8 cellular contexts compared by ENCODE assay signal in the genomic region with DNA sequence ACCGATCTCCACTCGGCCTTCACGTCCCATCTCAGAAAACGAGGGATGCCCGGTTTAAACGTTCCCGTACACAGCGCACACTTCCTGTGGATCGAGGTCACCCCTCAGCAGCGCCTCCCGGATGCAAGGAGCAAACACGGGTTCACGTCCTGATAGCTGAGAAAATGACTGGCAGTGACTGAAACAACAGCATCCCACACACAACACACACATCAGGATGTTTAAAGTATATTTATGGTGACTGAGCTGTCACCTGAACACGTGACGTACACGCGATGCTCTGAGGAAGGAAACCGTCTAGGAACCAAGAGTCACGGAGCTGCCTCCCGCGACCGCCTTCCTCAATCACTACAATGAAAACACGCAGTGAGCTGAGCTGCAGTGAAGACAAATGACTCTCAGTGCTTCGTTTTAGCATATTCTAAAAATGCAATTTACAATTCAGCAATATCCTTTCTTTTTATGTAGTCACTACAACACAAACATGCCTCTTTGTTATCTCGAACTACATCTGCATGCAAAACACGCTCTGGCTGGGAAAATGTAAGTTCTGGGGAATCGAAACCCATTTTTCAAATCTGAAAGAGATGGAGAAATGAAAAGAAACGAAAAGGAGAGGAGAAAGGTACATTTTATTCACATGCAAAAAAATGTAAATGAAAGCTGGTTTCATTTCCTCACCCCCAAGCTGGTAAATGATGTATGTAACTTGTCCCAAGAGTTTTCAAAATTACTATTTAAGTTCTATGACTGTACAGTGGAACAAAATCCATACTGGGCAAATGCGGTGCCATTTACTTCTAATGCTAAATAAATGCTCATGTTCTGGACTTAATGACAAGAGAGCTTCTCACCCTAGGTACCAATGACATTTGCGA. TPM values are rescaled to one million over a fixed set of nuclear protein-coding genes. Genes with fewer than 3 reads are reported as not detected.
A peak's percentile ranks its signal among the peaks of the same experiment; 100 is the strongest.
DNase-seq lines count a peak whose midpoint lies in the region; ATAC-seq and TF ChIP-seq lines count a peak whose summit lies in the region.

No MANE protein-coding gene starts in this region.

- H3K9me3 Mint-ChIP-seq in T-helper 1 cell treated with Interleukin-12 subunit alpha and Interleukin-12 subunit beta and Interleukin-4 antibody, amounts not matched to agents 30 μg/mL and 1 μg/mL, for 36 hours: no peaks in the 10 kb centered on the region

- H3K36me3 ChIP-seq in BLaER1 (peaks cover 32% of the 10 kb centered on the region; the same call in 1 of the 2 replicates), body of pancreas (replicated peaks in 1 of 2; ENCODE audit: insufficient read depth in 1 of 2, low read depth in 2 of 2) (no peaks in the 10 kb centered on the region), psoas muscle (ENCODE audit: insufficient read depth in 1 of 2, low read depth in 1 of 2) (no peaks in the 10 kb centered on the region)

- peaks cover 99% of the 10 kb centered on the region for H3K4me1 ChIP-seq in BLaER1
- no peaks in the 10 kb centered on the region for H3K4me1 ChIP-seq in body of pancreas
- peaks cover 5% of the 10 kb centered on the region for H3K4me1 ChIP-seq in psoas muscle

- intact Hi-C loops in body of pancreas (cut with DNase I) (no loop called here), psoas muscle (cut with DNase I) (loop anchor here in 1 of 2 donors (5.0 kb wide), 1 partner anchor 39 kb away; no protein-coding TSS in a partner anchor)

- peak overlapping the region; percentile 84 for H3K4me2 ChIP-seq in BLaER1

- H3K4me3 ChIP-seq in BLaER1 (peak overlapping the region; percentile 29; the same call in 1 of the 2 replicates), body of pancreas (no peak overlapping the region), psoas muscle (peak overlapping the region; percentile 15)

- H3K27me3 Mint-ChIP-seq in T-helper 1 cell treated with Interleukin-12 subunit alpha and Interleukin-12 subunit beta and Interleukin-4 antibody, amounts not matched to agents 30 μg/mL and 1 μg/mL, for 36 hours (ENCODE audit: low read depth): no peaks in the 10 kb centered on the region

- H3K4me1 Mint-ChIP-seq in T-helper 1 cell treated with Interleukin-12 subunit alpha and Interleukin-12 subunit beta and Interleukin-4 antibody, amounts not matched to agents 30 μg/mL and 1 μg/mL, for 36 hours (ENCODE audit: low read depth): peaks cover 27% of the 10 kb centered on the region

- H3K9me3 ChIP-seq in BLaER1: no peaks in the 10 kb centered on the region
- H3K9me3 ChIP-seq in body of pancreas: no peaks in the 10 kb centered on the region
- no peaks in the 10 kb centered on the region for H3K9me3 ChIP-seq in psoas muscle

- peak overlapping the region; percentile 25 for H3K9ac ChIP-seq in BLaER1

- 69 to 79% methylated on average over 30 of the region's 30 CpGs for WGBS in body of pancreas, 2 donors
- WGBS in psoas muscle, 3 donors: 70 to 76% (median 70%) methylated on average over 30 of the region's 30 CpGs

- DNase-seq in body of pancreas: peak in 3 of 4 donors; percentile 6 to 35 (median 8)
- DNase-seq in psoas muscle: peak in 1 of 2 donors; percentile 49
- DNase-seq in NCI-H2029 (lab: John Stamatoyannopoulos, UW): no peak
- DNase-seq in iPS-NIHi7 (ENCODE audit: extremely low spot score): no peak

- peak overlapping the region; percentile 82 for H3K4me3 Mint-ChIP-seq in T-helper 1 cell treated with Interleukin-12 subunit alpha and Interleukin-12 subunit beta and Interleukin-4 antibody, amounts not matched to agents 30 μg/mL and 1 μg/mL, for 36 hours

- peak; percentile 45 for ATAC-seq in GM21723 (IDR thresholded peaks at IDR 0.05; ENCODE audit: unreplicated experiment)
- no peak for ATAC-seq in body of pancreas
- no peak for ATAC-seq in psoas muscle
- ATAC-seq in SK-N-SH treated with all-trans-retinoic acid at 6 μM for 48 hours: no peak

- H3K27ac ChIP-seq in BLaER1: peak overlapping the region; percentile 28
- H3K27ac ChIP-seq in body of pancreas: no peak overlapping the region
- no peak overlapping the region for H3K27ac ChIP-seq in psoas muscle

- peak overlapping the region; percentile 95 for H3K27ac Mint-ChIP-seq in T-helper 1 cell treated with Interleukin-12 subunit alpha and Interleukin-12 subunit beta and Interleukin-4 antibody, amounts not matched to agents 30 μg/mL and 1 μg/mL, for 36 hours

- TF ChIP-seq POLR2A in body of pancreas (IDR thresholded peaks at IDR 0.05): no peak

- H3K36me3 Mint-ChIP-seq in T-helper 1 cell treated with Interleukin-12 subunit alpha and Interleukin-12 subunit beta and Interleukin-4 antibody, amounts not matched to agents 30 μg/mL and 1 μg/mL, for 36 hours (ENCODE audit: low read depth): peaks cover 18% of the 10 kb centered on the region

- TF ChIP-seq CTCF in body of pancreas (IDR thresholded peaks at IDR 0.05) (no peak), psoas muscle (IDR thresholded peaks at IDR 0.05) (no peak)

- H4K20me1 ChIP-seq in BLaER1: peaks cover 98% of the 10 kb centered on the region

- H3K27me3 ChIP-seq in BLaER1 (no peaks in the 10 kb centered on the region), body of pancreas (no peaks in the 10 kb centered on the region), psoas muscle (ENCODE audit: insufficient read depth in 3 of 3, low read length in 2 of 3) (no peaks in the 10 kb centered on the region)

TF ChIP-seq in SK-N-SH treated with all-trans-retinoic acid at 6 μM for 48 hours, 23 proteins besides CTCF, POLR2A, EP300 and RAD21:
- TF ChIP-seq BACH2 (CRISPR knock-in tag; IDR thresholded peaks at IDR 0.05; ENCODE audit: borderline replicate concordance): no peak
- TF ChIP-seq CSDC2 (CRISPR knock-in tag; IDR thresholded peaks at IDR 0.05): no peak
- no peak for TF ChIP-seq ZNF70 (CRISPR knock-in tag; IDR thresholded peaks at IDR 0.05)
- no peak for TF ChIP-seq GLIS3 (CRISPR knock-in tag; IDR thresholded peaks at IDR 0.05)
- no peak for TF ChIP-seq TOX (CRISPR knock-in tag; IDR thresholded peaks at IDR 0.05; ENCODE audit: borderline replicate concordance)

RNA-seq across cellular contexts. Expression of a gene that starts 19.8 kb away (rescaled TPM):
- total RNA-seq in body of pancreas: 100 to 1,000 TPM in 1 of 2 donors, 1 to 10 TPM in 1; 9.3 to 139 TPM
- total RNA-seq in psoas muscle: 100 to 1,000 TPM; 129 to 329 (median 154) TPM
- polyA plus RNA-seq in psoas muscle: 10 to 100 TPM in 2 of 3 donors, 1 to 10 TPM in 1; 7.9 to 38.6 (median 29.9) TPM

Comparison
In these comparisons a context has a peak if more than half of its experiments do, and no peak if none do; other contexts are left out.
1. H3K4me3 ChIP-seq: peak in BLaER1 (single experiment) and psoas muscle (single experiment); none in body of pancreas (0 of 2).
2. DNase-seq: peak in body of pancreas (3 of 4); none in NCI-H2029 (single experiment) and iPS-NIHi7 (single experiment).